ENCODE assay signal across 32 cellular contexts in genomic region chr9:76396144-76396543, GRCh38.
"Had no signal": no experiment of that assay in that cellular context is flagged by ENCODE, and none has a peak within 500 bp of the region (broad histone marks: within the 10 kb centered on the region; RNA-seq: fewer than 3 reads in every experiment).

No MANE protein-coding gene starts in this region.

- ATAC-seq: activated naive CD4-positive, alpha-beta T cell treated with anti-CD3 and anti-CD28 coated beads, Interleukin-2, amount 50 U/mL, for 72 hours; activated naive CD8-positive, alpha-beta T cell treated with anti-CD3 and anti-CD28 coated beads, Interleukin-2, amount 50 U/mL, for 24 hours; activated T-cell treated with anti-CD3 and anti-CD28 coated beads, Interleukin-2, amount 50 U/mL, for 4 hours; Panc1 had no signal

- H3K27me3 ChIP-seq: brain microvascular endothelial cell, SJCRH30 had no signal

- H3K27me3 Mint-ChIP-seq: activated B cell treated with CpG ODN at 0.5 μM for 24 hours; activated CD4-positive, alpha-beta memory T cell treated with anti-CD3 and anti-CD28 coated beads for 36 hours had no signal

- H3K27ac Mint-ChIP-seq: activated CD4-positive, alpha-beta memory T cell treated with anti-CD3 and anti-CD28 coated beads for 36 hours; activated naive CD4-positive, alpha-beta T cell treated with anti-CD3 and anti-CD28 coated beads for 36 hours; activated naive CD8-positive, alpha-beta T cell treated with anti-CD3 and anti-CD28 coated beads, Interleukin-2, amount 50 U/mL, for 24 hours had no signal

- H3K27ac ChIP-seq: brain microvascular endothelial cell, SJCRH30 had no signal

- H3K4me3 ChIP-seq: SK-N-MC had no signal

- H3K4me3 Mint-ChIP-seq: activated B cell treated with CpG ODN at 0.5 μM for 24 hours; activated CD4-positive, alpha-beta memory T cell treated with anti-CD3 and anti-CD28 coated beads for 36 hours had no signal

- H3K9me3 Mint-ChIP-seq: activated B cell treated with CpG ODN at 0.5 μM for 24 hours; activated T-cell treated with anti-CD3 and anti-CD28 coated beads, Interleukin-2, amount 50 U/mL, for 4 hours; activated T-helper 1 cell treated with anti-CD3 and anti-CD28 coated beads, Interleukin-12 subunit alpha, Interleukin-12 subunit beta, Interleukin-2, Interleukin-4 antibody, amounts not matched to agents 30 ng/mL and 10 ng/mL and 1 ng/mL, durations not matched to agents 14 hours and 24 hours and 36 hours; T-helper 2 cell treated with Interferon-gamma antibody and Interleukin-4, amounts not matched to agents 5 μg/mL and 100 μg/mL, for 36 hours had no signal

- DNase-seq: activated B cell treated with CpG ODN at 0.5 μM for 24 hours; activated CD4-positive, alpha-beta memory T cell treated with anti-CD3 and anti-CD28 coated beads for 36 hours; activated CD4-positive, alpha-beta T cell treated with anti-CD3 and anti-CD28 coated beads for 4 hours; activated CD4-positive, alpha-beta T cell treated with anti-CD3 and anti-CD28 coated beads, Interleukin-2, amount 50 U/mL, for 1 hour; activated CD4-positive, CD25-positive, alpha-beta regulatory T cell treated with anti-CD3 and anti-CD28 coated beads, Interleukin-2, amount 50 U/mL, for 72 hours; activated CD8-positive, alpha-beta memory T cell treated with anti-CD3 and anti-CD28 coated beads, Interleukin-2, amount 50 U/mL, for 4 hours; activated gamma-delta T cell treated with Interleukin-2 at 50 U/mL for 16 hours; activated naive CD4-positive, alpha-beta T cell treated with anti-CD3 and anti-CD28 coated beads for 36 hours; activated naive CD8-positive, alpha-beta T cell treated with anti-CD3 and anti-CD28 coated beads, Interleukin-2, amount 50 U/mL, for 24 hours; activated T-cell treated with anti-CD3 and anti-CD28 coated beads for 4 hours; activated T-cell treated with anti-CD3 and anti-CD28 coated beads, Interleukin-2, amount 50 U/mL, for 4 hours; anterior cingulate cortex; brain microvascular endothelial cell; central memory CD4-positive, alpha-beta T cell; Karpas-422; NCI-H1048; NCI-H1105 treated with DMSO at 0.1 percent for 48 hours; NCI-H1436; NCI-H1694; NCI-H1930; NCI-H2081 treated with DMSO at 0.1 percent for 48 hours; NCI-H226; NCI-H446 treated with DMSO at 0.1 percent for 48 hours; NCI-H524; NCI-H69; SHP77; SJCRH30 had no signal
